Comparison of ENCODE assay signal across 10 cellular contexts in genomic region chr6:43737272-43738081, GRCh38. TPM values are rescaled to one million over a fixed set of nuclear protein-coding genes. Genes with fewer than 3 reads are reported as not detected.
DNase-seq lines count a peak whose midpoint lies in the region; ATAC-seq and TF ChIP-seq lines count a peak whose summit lies in the region.
"Had no signal": no experiment of that assay in that cellular context is flagged by ENCODE, and none has a peak within 500 bp of the region (broad histone marks: within the 10 kb centered on the region; RNA-seq: fewer than 3 reads in every experiment).

No MANE protein-coding gene starts in this region.

- H4K20me1 ChIP-seq in OCI-LY7 (ENCODE audit: insufficient read depth, low read length) = no peaks in the 10 kb centered on the region

- H3K27me3 ChIP-seq in WERI-Rb-1 (ENCODE audit: insufficient read depth, low read depth, severe bottlenecking) = no peaks in the 10 kb centered on the region
- H3K27me3 ChIP-seq in psoas muscle (ENCODE audit: insufficient read depth in 3 of 3, low read length in 2 of 3) = no peaks in the 10 kb centered on the region

- no peaks in the 10 kb centered on the region for H3K9me3 ChIP-seq in HEK293 (ENCODE audit: control insufficient read depth, insufficient read depth, low read depth, low read length)
- H3K9me3 ChIP-seq in WERI-Rb-1 (ENCODE audit: severe bottlenecking) = no peaks in the 10 kb centered on the region
- no peaks in the 10 kb centered on the region for H3K9me3 ChIP-seq in psoas muscle
- H3K9me3 ChIP-seq in OCI-LY7 (ENCODE audit: low read length) = no peaks in the 10 kb centered on the region; the same call in 1 of the 2 replicates

- H3K27ac ChIP-seq in HEK293 (ENCODE audit: extremely low read depth, low read depth, low read length) (no peak overlapping the region; the same call in 1 of the 2 replicates), WERI-Rb-1 (no peak overlapping the region), psoas muscle (no peak overlapping the region), OCI-LY7 (ENCODE audit: low read depth, low read length, poor library complexity, severe bottlenecking) (no peak overlapping the region)

- H3K79me2 ChIP-seq in OCI-LY7 (ENCODE audit: insufficient read depth, low read depth, low read length) = no peaks in the 10 kb centered on the region

- 74 to 80% (median 76%) methylated on average over 15 of the region's 15 CpGs for WGBS in psoas muscle, 3 donors

- DNase-seq in WERI-Rb-1 (peak; percentile 25), left cardiac atrium (no peak), psoas muscle (peak in 1 of 2 donors; percentile 83), activated gamma-delta T cell (lab: John Stamatoyannopoulos, UW) (no peak), OCI-LY7 (ENCODE audit: low spot score) (no peak)
- DNase-seq: activated CD8-positive, alpha-beta memory T cell treated with anti-CD3 and anti-CD28 coated beads, Interleukin-2, amount 50 U/mL, for 4 hours; naive B cell; NCI-H2081 treated with DMSO at 0.1 percent for 48 hours had no signal

- H3K9me2 ChIP-seq in OCI-LY7 (ENCODE audit: insufficient read depth, low read length) = no peaks in the 10 kb centered on the region

- no peak for TF ChIP-seq CTCF in HEK293 (tag by site-specific recombination; IDR thresholded peaks at IDR 0.05)
- no peak for TF ChIP-seq CTCF in WERI-Rb-1 (IDR thresholded peaks at IDR 0.05; ENCODE audit: low read depth, low read length)
- TF ChIP-seq CTCF in psoas muscle (IDR thresholded peaks at IDR 0.05) = no peak
- TF ChIP-seq CTCF in OCI-LY7 (conservative IDR thresholded peaks at IDR 0.05; ENCODE audit: low read length) = no peak

- no peak overlapping the region for H3K4me2 ChIP-seq in OCI-LY7 (ENCODE audit: low read length)

- CTCF ChIA-PET in HEK293 (lab: Yijun Ruan, JAX) = interaction anchor here (0.6 to 3.1 kb wide), 5 partner anchors 13 to 519 kb away, joined by 3 to 10 read pairs (median 3); no protein-coding TSS in a partner anchor
- CTCF ChIA-PET in OCI-LY7 (lab: Charles Lee; ENCODE audit: unreplicated experiment) = no interaction called here

- H3K4me1 ChIP-seq in HEK293 (ENCODE audit: control insufficient read depth, insufficient read depth, low read length) (no peaks in the 10 kb centered on the region), psoas muscle (no peaks in the 10 kb centered on the region), OCI-LY7 (ENCODE audit: insufficient read depth, low read length, poor library complexity, severe bottlenecking) (peaks cover 23% of the 10 kb centered on the region)

- intact Hi-C loops in left cardiac atrium (cut with DNase I) (no loop called here), psoas muscle (cut with DNase I) (no loop called here), OCI-LY7 (cut with micrococcal nuclease; ENCODE audit: unreplicated experiment) (no loop called here)

- POLR2A ChIA-PET in HEK293 (lab: Yijun Ruan, JAX) = interaction anchor here (0.7 to 1.6 kb wide), 3 partner anchors 33 to 117 kb away, joined by 3 to 6 read pairs (median 4); partner anchors contain the start of gene VEGFA
- POLR2A ChIA-PET in OCI-LY7 (lab: Charles Lee) = interaction anchor here (0.6 kb wide), 1 partner anchor 25 kb away, joined by 4 read pairs; no protein-coding TSS in a partner anchor

- no peak overlapping the region for H2AFZ ChIP-seq in OCI-LY7 (ENCODE audit: low read length)

- H3K36me3 ChIP-seq in HEK293 (ENCODE audit: control insufficient read depth in 2 of 2, insufficient read depth in 1 of 2, low read length in 2 of 2) (no peaks in the 10 kb centered on the region), WERI-Rb-1 (no peaks in the 10 kb centered on the region), psoas muscle (ENCODE audit: insufficient read depth in 1 of 2, low read depth in 1 of 2) (no peaks in the 10 kb centered on the region), OCI-LY7 (ENCODE audit: insufficient read depth, low read length) (no peaks in the 10 kb centered on the region)

- ATAC-seq in left cardiac atrium = peak; percentile 83 to 91
- ATAC-seq in psoas muscle = peak in 3 of 4 donors; percentile 18 to 54 (median 28)
- ATAC-seq in HG02678 (IDR thresholded peaks at IDR 0.05; ENCODE audit: unreplicated experiment) = no peak

- no peak overlapping the region for H3K4me3 ChIP-seq in HEK293 (ENCODE audit: low read depth, low read length)
- H3K4me3 ChIP-seq in WERI-Rb-1 (ENCODE audit: low read depth, low read length) = no peak overlapping the region
- no peak overlapping the region for H3K4me3 ChIP-seq in psoas muscle
- no peak overlapping the region for H3K4me3 ChIP-seq in OCI-LY7 (ENCODE audit: low read depth, low read length, poor library complexity, severe bottlenecking)

- no TSS peak for BruUV-seq in OCI-LY7 (replicated peaks; lab: Mats Ljungman, UMichigan)

TF ChIP-seq in HEK293, 187 proteins besides CTCF, POLR2A, EP300 and RAD21:
- TF ChIP-seq ZIC2 (tag by site-specific recombination; IDR thresholded peaks at IDR 0.05) (0 out of 2 replicates have a peak, but pooled peaks have one; percentile 11), ZFP37 (tag by site-specific recombination; IDR thresholded peaks at IDR 0.05) (no peak), ZNF596 (tag by site-specific recombination; IDR thresholded peaks at IDR 0.05) (no peak), HOXC10 (CRISPR knock-in tag; IDR thresholded peaks at IDR 0.05) (no peak), REPIN1 (tag by site-specific recombination; IDR thresholded peaks at IDR 0.05; ENCODE audit: low read depth) (no peak), FEZF1 (tag by site-specific recombination; IDR thresholded peaks at IDR 0.05) (no peak), ZNF398 (tag by site-specific recombination; IDR thresholded peaks at IDR 0.05) (0 out of 2 replicates have a peak, but pooled peaks have one; percentile 29)

RNA-seq across cellular contexts. Expression of gene VEGFA, which starts 32.5 kb away (rescaled TPM):
- 100 to 1,000 TPM; 168 to 212 TPM for total RNA-seq in left cardiac atrium
- 100 to 1,000 TPM; 132 to 345 (median 208) TPM for total RNA-seq in psoas muscle
- polyA plus RNA-seq in psoas muscle = 100 to 1,000 TPM in 1 of 3 donors, 10 to 100 TPM in 2; 78.1 to 125 (median 88.3) TPM
- total RNA-seq in OCI-LY7 (2014; rRNA removed; shearing (Covaris generic)) = 59.7 and 66.3 TPM in 2 replicates
- 64.5 and 88.5 TPM in 2 replicates for total RNA-seq in OCI-LY7 (2022)

RNA-seq across cellular contexts. Expression of gene MRPS18A, which starts 49.9 kb away (rescaled TPM):
- 10 to 100 TPM; 34.8 to 36.5 TPM for total RNA-seq in left cardiac atrium
- total RNA-seq in psoas muscle = 100 to 1,000 TPM in 2 of 4 donors, 10 to 100 TPM in 2; 64.1 to 152 (median 103) TPM
- 100 to 1,000 TPM; 106 to 151 (median 148) TPM for polyA plus RNA-seq in psoas muscle
- 57.3 and 86.1 TPM in 2 replicates for total RNA-seq in OCI-LY7 (2014; rRNA removed; shearing (Covaris generic))
- total RNA-seq in OCI-LY7 (2022) = 54.7 and 61.6 TPM in 2 replicates
